ENCODE assay signal across 14 cellular contexts in genomic region chr12:21642707-21643389, GRCh38. TPM values are rescaled to one million over a fixed set of nuclear protein-coding genes. Genes with fewer than 3 reads are reported as not detected.
DNase-seq lines count a peak whose midpoint lies in the region; ATAC-seq lines count a peak whose summit lies in the region.
"Had no signal": no experiment of that assay in that cellular context is flagged by ENCODE, and none has a peak within 500 bp of the region (broad histone marks: within the 10 kb centered on the region; RNA-seq: fewer than 3 reads in every experiment).

No MANE protein-coding gene starts in this region.

- H3K36me3 Mint-ChIP-seq in activated CD4-positive, alpha-beta T cell treated with anti-CD3 and anti-CD28 coated beads for 36 hours (ENCODE audit: low read depth), result peaks cover 84% of the 10 kb centered on the region
- H3K36me3 Mint-ChIP-seq in activated naive CD4-positive, alpha-beta T cell treated with anti-CD3 and anti-CD28 coated beads, Interleukin-2, amount 50 U/mL, for 72 hours, result peaks cover 45 to 76% of the 10 kb centered on the region in 2 donors
- H3K36me3 Mint-ChIP-seq in naive thymus-derived CD4-positive, alpha-beta T cell, result peaks cover 40 to 90% (median 72%) of the 10 kb centered on the region in 5 donors
- peaks cover 93% of the 10 kb centered on the region for H3K36me3 Mint-ChIP-seq in effector memory CD8-positive, alpha-beta T cell (ENCODE audit: insufficient read depth)

- H3K4me1 ChIP-seq in naive thymus-derived CD4-positive, alpha-beta T cell (ENCODE audit: control insufficient read depth in 2 of 2, insufficient read depth in 2 of 2, low read length in 2 of 2), result peaks cover 11 to 64% of the 10 kb centered on the region in 2 donors
- H3K4me1 ChIP-seq: SJSA1 had no signal

- no peak overlapping the region for H3K4me3 ChIP-seq in naive thymus-derived CD4-positive, alpha-beta T cell (ENCODE audit: low read length)
- H3K4me3 ChIP-seq: SJSA1 had no signal

- H3K4me3 Mint-ChIP-seq in activated CD4-positive, alpha-beta T cell treated with anti-CD3 and anti-CD28 coated beads for 36 hours, result no peak overlapping the region
- H3K4me3 Mint-ChIP-seq in naive thymus-derived CD4-positive, alpha-beta T cell, result peak overlapping the region in 8 of 10 donors; percentile 12 to 89 (median 44)
- no peak overlapping the region for H3K4me3 Mint-ChIP-seq in effector memory CD8-positive, alpha-beta T cell

- peak overlapping the region; percentile 91 for H3K27ac Mint-ChIP-seq in activated CD4-positive, alpha-beta T cell treated with anti-CD3 and anti-CD28 coated beads for 36 hours
- peak overlapping the region in 1 of 2 donors; percentile 65 for H3K27ac Mint-ChIP-seq in activated naive CD4-positive, alpha-beta T cell treated with anti-CD3 and anti-CD28 coated beads, Interleukin-2, amount 50 U/mL, for 72 hours
- peak overlapping the region in 8 of 9 donors; percentile 8 to 89 (median 76) for H3K27ac Mint-ChIP-seq in naive thymus-derived CD4-positive, alpha-beta T cell
- peak overlapping the region in 1 of 2 donors; percentile 19 for H3K27ac Mint-ChIP-seq in effector memory CD8-positive, alpha-beta T cell

- H3K27ac ChIP-seq in naive thymus-derived CD4-positive, alpha-beta T cell (ENCODE audit: low read depth, low read length), result peak overlapping the region; percentile 47
- H3K27ac ChIP-seq: SJSA1 had no signal

- CTCF ChIA-PET in activated CD4-positive, alpha-beta T cell treated with anti-CD3 and anti-CD28 coated beads for 36 hours (lab: Charles Lee), result interaction anchor here (0.6 to 1.7 kb wide), 5 partner anchors 10 to 145 kb away, joined by 3 to 6 read pairs (median 3); no protein-coding TSS in a partner anchor
- CTCF ChIA-PET in naive thymus-derived CD4-positive, alpha-beta T cell (lab: Charles Lee), result interaction anchor here (0.8 to 2.7 kb wide), 6 partner anchors 14 to 38 kb away, joined by 3 to 15 read pairs (median 5); no protein-coding TSS in a partner anchor

- H3K27me3 Mint-ChIP-seq in activated CD4-positive, alpha-beta T cell treated with anti-CD3 and anti-CD28 coated beads for 36 hours, result no peaks in the 10 kb centered on the region
- no peaks in the 10 kb centered on the region for H3K27me3 Mint-ChIP-seq in naive thymus-derived CD4-positive, alpha-beta T cell
- H3K27me3 Mint-ChIP-seq in effector memory CD8-positive, alpha-beta T cell, result no peaks in the 10 kb centered on the region

- ATAC-seq in activated CD4-positive, alpha-beta T cell treated with anti-CD3 and anti-CD28 coated beads for 36 hours, result peak; percentile 90
- ATAC-seq in HG02678 (IDR thresholded peaks at IDR 0.05; ENCODE audit: unreplicated experiment) (peak; percentile 67), left colon (no peak)
- peak; percentile 76 to 88 for ATAC-seq in activated naive CD4-positive, alpha-beta T cell treated with anti-CD3 and anti-CD28 coated beads, Interleukin-2, amount 50 U/mL, for 72 hours
- no peak for ATAC-seq in naive thymus-derived CD4-positive, alpha-beta T cell
- ATAC-seq in effector memory CD8-positive, alpha-beta T cell (replicated peaks), result no peak

- DNase-seq in activated CD4-positive, alpha-beta T cell treated with anti-CD3 and anti-CD28 coated beads for 36 hours, result no peak
- DNase-seq in activated CD4-positive, alpha-beta T cell treated with anti-CD3 and anti-CD28 coated beads, Interleukin-2, amount 50 U/mL, for 4 hours, result no peak
- no peak for DNase-seq in activated naive CD4-positive, alpha-beta T cell treated with anti-CD3 and anti-CD28 coated beads, Interleukin-2, amount 50 U/mL, for 72 hours (ENCODE audit: low spot score in 2 of 2)
- no peak for DNase-seq in naive thymus-derived CD4-positive, alpha-beta T cell
- DNase-seq in HuH-7 (ENCODE audit: low spot score) (no peak), left colon (no peak)
- DNase-seq in effector memory CD8-positive, alpha-beta T cell, result no peak
- DNase-seq: cortex of kidney, NCI-H2107 had no signal

- intact Hi-C loops in activated CD4-positive, alpha-beta T cell treated with anti-CD3 and anti-CD28 coated beads for 36 hours (cut with DNase I, micrococcal nuclease), result loop anchor here in 1 of 2 experiments (5.0 kb wide), 1 partner anchor 34 kb away; no protein-coding TSS in a partner anchor
- intact Hi-C loops in naive thymus-derived CD4-positive, alpha-beta T cell (cut with micrococcal nuclease), result loop anchor here (1.0 to 5.0 kb wide), 8 partner anchors 8 to 171 kb away; partner anchors contain the start of gene LDHB (in 1 of the 2)
- intact Hi-C loops in left colon (cut with DNase I, micrococcal nuclease), result no loop called here

- peaks cover 25 to 58% (median 56%) of the 10 kb centered on the region in 3 experiments for H3K36me3 ChIP-seq in naive thymus-derived CD4-positive, alpha-beta T cell (ENCODE audit: control insufficient read depth in 2 of 3, insufficient read depth in 3 of 3, low read length in 3 of 3)

- H3K9me3 ChIP-seq in naive thymus-derived CD4-positive, alpha-beta T cell (ENCODE audit: control insufficient read depth in 2 of 3, low read length in 3 of 3), result no peaks in the 10 kb centered on the region
- H3K9me3 ChIP-seq: SJSA1 had no signal

- POLR2A ChIA-PET in activated CD4-positive, alpha-beta T cell treated with anti-CD3 and anti-CD28 coated beads for 36 hours (lab: Charles Lee), result interaction anchor here (0.8 to 0.9 kb wide), 2 partner anchors 9 to 15 kb away, joined by 3 to 5 read pairs; partner anchors contain the start of gene LDHB
- POLR2A ChIA-PET in naive thymus-derived CD4-positive, alpha-beta T cell (lab: Charles Lee), result interaction anchor here (1.0 to 4.5 kb wide), 6 partner anchors 8 to 35 kb away, joined by 3 to 40 read pairs (median 14); partner anchors contain the start of gene LDHB

- H3K4me1 Mint-ChIP-seq in activated CD4-positive, alpha-beta T cell treated with anti-CD3 and anti-CD28 coated beads for 36 hours, result peaks cover 83% of the 10 kb centered on the region
- H3K4me1 Mint-ChIP-seq in naive thymus-derived CD4-positive, alpha-beta T cell, result peaks cover 53 to 98% (median 91%) of the 10 kb centered on the region in 7 donors
- peaks cover 11 to 48% of the 10 kb centered on the region in 2 donors for H3K4me1 Mint-ChIP-seq in effector memory CD8-positive, alpha-beta T cell (ENCODE audit: low read depth in 2 of 2)

- H3K27me3 ChIP-seq in naive thymus-derived CD4-positive, alpha-beta T cell (ENCODE audit: control insufficient read depth in 2 of 2, insufficient read depth in 2 of 2, low read length in 2 of 2), result no peaks in the 10 kb centered on the region
- H3K27me3 ChIP-seq: SJSA1 had no signal

- H3K9me3 Mint-ChIP-seq in activated CD4-positive, alpha-beta T cell treated with anti-CD3 and anti-CD28 coated beads for 36 hours (ENCODE audit: low read depth), result no peaks in the 10 kb centered on the region
- H3K9me3 Mint-ChIP-seq in activated naive CD4-positive, alpha-beta T cell treated with anti-CD3 and anti-CD28 coated beads, Interleukin-2, amount 50 U/mL, for 72 hours, result no peaks in the 10 kb centered on the region
- H3K9me3 Mint-ChIP-seq in naive thymus-derived CD4-positive, alpha-beta T cell, result no peaks in the 10 kb centered on the region
- H3K9me3 Mint-ChIP-seq in effector memory CD8-positive, alpha-beta T cell, result no peaks in the 10 kb centered on the region

RNA-seq across cellular contexts. Expression of gene LDHB, which starts 14.8 kb away (rescaled TPM):
- 1,000 to 10,000 TPM in 1 of 2 experiments, 100 to 1,000 TPM in 1; 918 to 1,852 TPM for total RNA-seq in activated CD4-positive, alpha-beta T cell treated with anti-CD3 and anti-CD28 coated beads for 36 hours
- 1,000 to 10,000 TPM; 1,506 to 1,689 TPM for total RNA-seq in activated naive CD4-positive, alpha-beta T cell treated with anti-CD3 and anti-CD28 coated beads, Interleukin-2, amount 50 U/mL, for 72 hours
- 1,000 to 10,000 TPM in 3 of 5 experiments, 100 to 1,000 TPM in 2; 630 to 1,306 (median 1,079) TPM for total RNA-seq in naive thymus-derived CD4-positive, alpha-beta T cell
- polyA plus RNA-seq in naive thymus-derived CD4-positive, alpha-beta T cell, result 1,000 to 10,000 TPM; 2,617 to 2,849 TPM
- total RNA-seq in left colon, result 100 to 1,000 TPM; 209 to 214 TPM

RNA-seq across cellular contexts. Expression of gene GYS2, which starts 38.2 kb away (rescaled TPM):
- total RNA-seq in activated CD4-positive, alpha-beta T cell treated with anti-CD3 and anti-CD28 coated beads for 36 hours, result not detected
- total RNA-seq in activated naive CD4-positive, alpha-beta T cell treated with anti-CD3 and anti-CD28 coated beads, Interleukin-2, amount 50 U/mL, for 72 hours, result not detected
- total RNA-seq in naive thymus-derived CD4-positive, alpha-beta T cell, result under 1 TPM in 2 of 5 experiments, not detected in 3; 0.12 to 0.27 TPM
- polyA plus RNA-seq in naive thymus-derived CD4-positive, alpha-beta T cell, result not detected
- not detected for total RNA-seq in left colon
- total RNA-seq: A172; activated CD8-positive, alpha-beta memory T cell treated with anti-CD3 and anti-CD28 coated beads for 36 hours; HT-29; SJSA1 had no signal

Comparison
In these comparisons a context has a peak if more than half of its experiments do, and no peak if none do; other contexts are left out.
1. ATAC-seq: peak in activated CD4-positive, alpha-beta T cell treated with anti-CD3 and anti-CD28 coated beads for 36 hours (single experiment), HG02678 (single experiment) and activated naive CD4-positive, alpha-beta T cell treated with anti-CD3 and anti-CD28 coated beads, Interleukin-2, amount 50 U/mL, for 72 hours (2 of 2); none in naive thymus-derived CD4-positive, alpha-beta T cell (single experiment), left colon (single experiment) and effector memory CD8-positive, alpha-beta T cell (single experiment).
2. H3K4me3 Mint-ChIP-seq: peak in naive thymus-derived CD4-positive, alpha-beta T cell (8 of 10); none in activated CD4-positive, alpha-beta T cell treated with anti-CD3 and anti-CD28 coated beads for 36 hours (single experiment) and effector memory CD8-positive, alpha-beta T cell (0 of 2).
3. intact Hi-C loops: an anchor here in naive thymus-derived CD4-positive, alpha-beta T cell (1.0 to 5.0 kb wide); none called in left colon.